Comparison of ENCODE assay signal across 8 cellular contexts in genomic region chr5:40410939-40411635, GRCh38.
DNase-seq lines count a peak whose midpoint lies in the region; ATAC-seq and TF ChIP-seq lines count a peak whose summit lies in the region.

No MANE protein-coding gene starts in this region.

- H3K9me3 Mint-ChIP-seq in Calu3 (ENCODE audit: low read depth, unreplicated experiment) (peaks cover 5% of the 10 kb centered on the region), osteocyte (ENCODE audit: unreplicated experiment) (no peaks in the 10 kb centered on the region)

- intact Hi-C loops in Calu3 (cut with micrococcal nuclease; ENCODE audit: unreplicated experiment): no loop called here

- H3K4me3 ChIP-seq in epithelial cell of esophagus (ENCODE audit: low read length): no peak overlapping the region

- TF ChIP-seq CTCF in Calu3 (IDR thresholded peaks at IDR 0.05; ENCODE audit: unreplicated experiment): no peak
- no peak for TF ChIP-seq CTCF in epithelial cell of esophagus (IDR thresholded peaks at IDR 0.05; ENCODE audit: insufficient read depth, low read depth, low read length, missing control alignments)
- TF ChIP-seq CTCF in osteocyte (IDR thresholded peaks at IDR 0.05): no peak

- CTCF ChIA-PET in Calu3 (lab: Charles Lee): no interaction called here

- H3K27me3 Mint-ChIP-seq in Calu3 (ENCODE audit: unreplicated experiment) (no peaks in the 10 kb centered on the region), osteocyte (ENCODE audit: unreplicated experiment) (no peaks in the 10 kb centered on the region)

- ATAC-seq in GM18498 (IDR thresholded peaks at IDR 0.05; ENCODE audit: unreplicated experiment): no peak

- BruUV-seq in Calu3 (replicated peaks; lab: Mats Ljungman, UMichigan): no TSS peak

- DNase-seq in Calu3 (no peak), OCI-M1 (lab: John Stamatoyannopoulos, UW) (peak; percentile 63), epithelial cell of esophagus (ENCODE audit: low read depth) (peak; percentile 97), osteocyte (ENCODE audit: extremely low spot score, unreplicated experiment) (no peak), GM19240 (ENCODE audit: insufficient read length, low spot score) (no peak), mucosa of gallbladder (ENCODE audit: low spot score) (no peak)
- DNase-seq in stimulated activated CD4-positive, alpha-beta T cell treated with anti-CD3 and anti-CD28 coated beads, Interleukin-4, amount 100 ng/mL, for 4 hours: no peak

- H3K4me1 Mint-ChIP-seq in Calu3 (ENCODE audit: low read depth, unreplicated experiment): peaks cover 19% of the 10 kb centered on the region
- peaks cover 24% of the 10 kb centered on the region for H3K4me1 Mint-ChIP-seq in osteocyte (ENCODE audit: unreplicated experiment)

- H3K36me3 Mint-ChIP-seq in Calu3 (ENCODE audit: insufficient read depth, unreplicated experiment) (no peaks in the 10 kb centered on the region), osteocyte (ENCODE audit: unreplicated experiment) (no peaks in the 10 kb centered on the region)

- H3K4me3 Mint-ChIP-seq in Calu3 (ENCODE audit: low read depth, unreplicated experiment) (no peak overlapping the region), osteocyte (ENCODE audit: unreplicated experiment) (no peak overlapping the region)

- H3K27ac Mint-ChIP-seq in Calu3 (ENCODE audit: unreplicated experiment) (peak overlapping the region; percentile 52), osteocyte (ENCODE audit: unreplicated experiment) (peak overlapping the region; percentile 80)

Comparison
In these comparisons a context has a peak if more than half of its experiments do, and no peak if none do; other contexts are left out.
1. DNase-seq: peak in OCI-M1 (single experiment) and epithelial cell of esophagus (single experiment); none in Calu3 (single experiment), osteocyte (single experiment), GM19240 (single experiment), mucosa of gallbladder (single experiment) and stimulated activated CD4-positive, alpha-beta T cell treated with anti-CD3 and anti-CD28 coated beads, Interleukin-4, amount 100 ng/mL, for 4 hours (0 of 2).